ENCODE assay signal across 19 cellular contexts in the genomic region with DNA sequence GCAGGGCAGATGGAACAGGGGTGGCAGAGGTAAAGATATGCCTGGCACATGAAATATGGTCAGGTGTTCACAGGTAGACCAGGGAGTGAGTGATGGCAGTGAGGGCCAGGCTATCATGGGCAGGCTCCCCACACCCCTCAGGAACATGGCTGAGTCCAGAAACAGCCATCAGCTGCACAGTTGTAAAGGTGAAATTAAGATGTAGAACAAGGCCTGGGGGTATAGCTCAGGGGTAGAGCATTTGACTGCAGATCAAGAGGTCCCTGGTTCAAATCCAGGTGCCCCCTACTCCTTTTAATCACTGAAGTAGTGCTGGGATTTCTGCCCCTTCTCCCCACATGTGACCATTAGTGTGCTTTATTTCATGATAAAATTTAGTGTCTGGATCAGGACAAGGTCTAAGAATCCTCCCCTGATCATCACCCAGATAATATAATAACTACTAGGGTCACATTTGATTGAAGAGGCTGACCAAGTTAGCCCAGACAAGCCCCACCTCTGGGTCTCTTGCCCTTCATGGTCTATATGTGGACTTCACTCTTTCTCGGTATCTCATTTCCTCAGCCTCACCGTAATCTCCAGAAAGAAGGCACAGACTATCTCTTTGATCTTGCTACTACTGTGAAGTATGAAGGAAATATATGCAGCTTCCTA.
DNase-seq lines count a peak whose midpoint lies in the region; ATAC-seq and TF ChIP-seq lines count a peak whose summit lies in the region.
"Had no signal": no experiment of that assay in that cellular context is flagged by ENCODE, and none has a peak within 500 bp of the region (broad histone marks: within the 10 kb centered on the region; RNA-seq: fewer than 3 reads in every experiment).

No MANE protein-coding gene starts in this region.

- intact Hi-C loops in lower lobe of right lung (cut with DNase I) = no loop called here

- no peak overlapping the region for H3K27ac ChIP-seq in SK-N-SH (ENCODE audit: low read depth in 2 of 2, low read length in 1 of 2)
- H3K27ac ChIP-seq in GM23338 (ENCODE audit: low read depth) = no peak overlapping the region
- H3K27ac ChIP-seq in lower lobe of right lung = no peak overlapping the region
- H3K27ac ChIP-seq: esophagus muscularis mucosa, stomach had no signal

- peak overlapping the region; percentile 25; the same call in 2 of the 3 replicates for H3K4me3 Mint-ChIP-seq in GM23338
- H3K4me3 Mint-ChIP-seq: activated CD8-positive, alpha-beta memory T cell treated with anti-CD3 and anti-CD28 coated beads, Interleukin-2, amount 10 ng/mL, durations not matched to agents 7 days and 5 days; brain; CD4-positive, alpha-beta memory T cell; mesothelial cell of epicardium had no signal

- H3K9me3 ChIP-seq in SK-N-SH (no peaks in the 10 kb centered on the region), iPS-15b (ENCODE audit: control insufficient read depth, insufficient read depth, low read length) (no peaks in the 10 kb centered on the region), lower lobe of right lung (no peaks in the 10 kb centered on the region)
- H3K9me3 ChIP-seq: esophagus muscularis mucosa, MG63 had no signal

- H4K20me1 ChIP-seq in SK-N-SH (ENCODE audit: insufficient read depth) (no peaks in the 10 kb centered on the region), GM23338 (replicated peaks; ENCODE audit: insufficient read depth) (no peaks in the 10 kb centered on the region)

- H3F3A ChIP-seq in SK-N-SH (replicated peaks; ENCODE audit: insufficient read depth) (no peaks in the 10 kb centered on the region), GM23338 (replicated peaks; ENCODE audit: low read depth) (no peaks in the 10 kb centered on the region)

- H3K27ac Mint-ChIP-seq in GM23338 = no peak overlapping the region
- H3K27ac Mint-ChIP-seq: activated CD8-positive, alpha-beta memory T cell treated with anti-CD3 and anti-CD28 coated beads, Interleukin-2, amount 10 ng/mL, durations not matched to agents 7 days and 5 days; brain; mesothelial cell of epicardium had no signal

- no peaks in the 10 kb centered on the region for H3K4me1 Mint-ChIP-seq in GM23338
- H3K4me1 Mint-ChIP-seq: activated CD8-positive, alpha-beta memory T cell treated with anti-CD3 and anti-CD28 coated beads, Interleukin-2, amount 10 ng/mL, durations not matched to agents 7 days and 5 days; brain; CD4-positive, alpha-beta memory T cell; mesothelial cell of epicardium had no signal

- no peak for TF ChIP-seq RAD21 in SK-N-SH (IDR thresholded peaks at IDR 0.05; ENCODE audit: low read length)

- H3K79me2 ChIP-seq in SK-N-SH (ENCODE audit: insufficient read depth) (no peaks in the 10 kb centered on the region), GM23338 (replicated peaks; ENCODE audit: insufficient read depth) (no peaks in the 10 kb centered on the region)

- no peak overlapping the region for H2AFZ ChIP-seq in SK-N-SH (ENCODE audit: low read depth)
- no peak overlapping the region for H2AFZ ChIP-seq in GM23338

- WGBS in SK-N-SH (ENCODE audit: low lambda C conversion rate) = 16% methylated on average over 2 of the region's 2 CpGs

- H3K36me3 ChIP-seq in SK-N-SH (replicated peaks in 1 of 2; ENCODE audit: control insufficient read depth in 1 of 2, insufficient read depth in 2 of 2, low read length in 1 of 2) (no peaks in the 10 kb centered on the region), GM23338 (ENCODE audit: insufficient read depth) (no peaks in the 10 kb centered on the region), iPS-15b (ENCODE audit: control insufficient read depth, insufficient read depth, low read length) (no peaks in the 10 kb centered on the region), lower lobe of right lung (no peaks in the 10 kb centered on the region)
- H3K36me3 ChIP-seq: esophagus muscularis mucosa, MG63, stomach had no signal

- H3K9ac ChIP-seq in SK-N-SH (no peak overlapping the region), iPS-15b (ENCODE audit: low read depth, low read length) (no peak overlapping the region)

- no peak for TF ChIP-seq EP300 in SK-N-SH (IDR thresholded peaks at IDR 0.05; ENCODE audit: borderline replicate concordance in 1 of 2, low read depth in 1 of 2, low read length in 1 of 2)

- H3K27me3 Mint-ChIP-seq in GM23338 (ENCODE audit: insufficient read depth, low read depth, poor library complexity) = peaks cover 11% of the 10 kb centered on the region

- CTCF ChIA-PET in SK-N-SH (lab: Yijun Ruan, JAX) = interaction anchor here (1.2 kb wide), 1 partner anchor 22 kb away, joined by 4 read pairs; no protein-coding TSS in a partner anchor

- H3K36me3 Mint-ChIP-seq in GM23338 (ENCODE audit: low read depth) = peaks cover 5% of the 10 kb centered on the region; the same call in 2 of the 3 replicates
- H3K36me3 Mint-ChIP-seq: brain; CD4-positive, alpha-beta memory T cell; mesothelial cell of epicardium had no signal

- no peaks in the 10 kb centered on the region for H3K9me2 ChIP-seq in SK-N-SH
- H3K9me2 ChIP-seq in GM23338 (ENCODE audit: insufficient read depth) = 0 out of 2 replicates have a peak, but pooled peaks cover 3% of the 10 kb centered on the region

- no peak for TF ChIP-seq CTCF in SK-N-SH (IDR thresholded peaks at IDR 0.05)
- no peak for TF ChIP-seq CTCF in GM23338 (conservative IDR thresholded peaks at IDR 0.05; ENCODE audit: low read depth in 2 of 2)
- TF ChIP-seq CTCF in lower lobe of right lung (IDR thresholded peaks at IDR 0.05) = no peak

- H3K4me1 ChIP-seq in SK-N-SH (ENCODE audit: control insufficient read depth in 1 of 2, insufficient read depth in 2 of 2, low read depth in 1 of 2, low read length in 1 of 2) (no peaks in the 10 kb centered on the region), GM23338 (ENCODE audit: insufficient read depth) (no peaks in the 10 kb centered on the region), iPS-15b (ENCODE audit: control insufficient read depth, insufficient read depth, low read length) (no peaks in the 10 kb centered on the region), lower lobe of right lung (no peaks in the 10 kb centered on the region)
- H3K4me1 ChIP-seq: esophagus muscularis mucosa, stomach had no signal

- H3K9me3 Mint-ChIP-seq in GM23338 = peaks cover 30% of the 10 kb centered on the region

- H3K27me3 ChIP-seq in SK-N-SH (ENCODE audit: insufficient read depth) (peaks cover 8% of the 10 kb centered on the region; the same call in 1 of the 2 replicates), GM23338 (ENCODE audit: insufficient read depth) (no peaks in the 10 kb centered on the region), iPS-15b (ENCODE audit: control insufficient read depth, insufficient read depth, low read length) (no peaks in the 10 kb centered on the region), lower lobe of right lung (ENCODE audit: low read depth) (no peaks in the 10 kb centered on the region)
- H3K27me3 ChIP-seq: esophagus muscularis mucosa, MG63, stomach had no signal

- POLR2A ChIA-PET in SK-N-SH (lab: Yijun Ruan, JAX) = no interaction called here

- DNase-seq in SK-N-SH (no peak), GM23338 (ENCODE audit: low spot score) (no peak), SW480 (ENCODE audit: low spot score) (peak; percentile 5), SKM-1 treated with dmso at 0.1 percent for 144 hours (lab: John Stamatoyannopoulos, UW; ENCODE audit: unreplicated experiment) (no peak), lower lobe of right lung (no peak)
- DNase-seq: activated CD8-positive, alpha-beta memory T cell treated with anti-CD3 and anti-CD28 coated beads, Interleukin-2, amount 10 ng/mL, durations not matched to agents 7 days and 5 days; activated naive CD4-positive, alpha-beta T cell; CD4-positive, alpha-beta memory T cell; islet precursor cell; MG63; NCI-H2081; stimulated activated CD4-positive, alpha-beta T cell treated with anti-CD3 and anti-CD28 coated beads, Interleukin-12 subunit alpha, Interleukin-12 subunit beta, amount 100 ng/mL, for 4 hours; stomach had no signal

- ATAC-seq in SK-N-SH treated with all-trans-retinoic acid at 6 μM for 48 hours (peak; percentile 51), GM23338 (peak; percentile 63), lower lobe of right lung (no peak), HG02981 (IDR thresholded peaks at IDR 0.05; ENCODE audit: unreplicated experiment) (no peak)
- ATAC-seq: activated CD8-positive, alpha-beta memory T cell treated with anti-CD3 and anti-CD28 coated beads, Interleukin-2, amount 10 ng/mL, durations not matched to agents 7 days and 5 days had no signal

- H3K4me3 ChIP-seq in SK-N-SH (ENCODE audit: low read depth in 2 of 2, low read length in 1 of 2) (no peak overlapping the region), GM23338 (no peak overlapping the region), iPS-15b (ENCODE audit: low read depth, low read length) (peak overlapping the region; percentile 5), lower lobe of right lung (no peak overlapping the region)
- H3K4me3 ChIP-seq: esophagus muscularis mucosa, MG63, stomach had no signal

- no peak overlapping the region for H3K4me2 ChIP-seq in SK-N-SH
- H3K4me2 ChIP-seq in GM23338 = no peak overlapping the region

TF ChIP-seq in SK-N-SH treated with all-trans-retinoic acid at 6 μM for 48 hours, 23 proteins besides CTCF, POLR2A, EP300 and RAD21:
- TF ChIP-seq TCF4 (CRISPR knock-in tag; IDR thresholded peaks at IDR 0.05; ENCODE audit: borderline replicate concordance) = no peak

TF ChIP-seq in SK-N-SH, 30 proteins besides CTCF, POLR2A, EP300 and RAD21:
- TF ChIP-seq MXI1 (IDR thresholded peaks at IDR 0.05; ENCODE audit: low read depth, low read length) (no peak), RFX5 (IDR thresholded peaks at IDR 0.05; ENCODE audit: low read length) (no peak), RXRA (IDR thresholded peaks at IDR 0.05; ENCODE audit: borderline replicate concordance, low read depth) (no peak), GATA2 (CRISPR knock-in tag; IDR thresholded peaks at IDR 0.05) (no peak), SIN3A (IDR thresholded peaks at IDR 0.05; ENCODE audit: borderline replicate concordance, low read depth, low read length) (no peak)

TF ChIP-seq in GM23338, 12 proteins besides CTCF, POLR2A, EP300 and RAD21:
- TF ChIP-seq, protein P1, sequence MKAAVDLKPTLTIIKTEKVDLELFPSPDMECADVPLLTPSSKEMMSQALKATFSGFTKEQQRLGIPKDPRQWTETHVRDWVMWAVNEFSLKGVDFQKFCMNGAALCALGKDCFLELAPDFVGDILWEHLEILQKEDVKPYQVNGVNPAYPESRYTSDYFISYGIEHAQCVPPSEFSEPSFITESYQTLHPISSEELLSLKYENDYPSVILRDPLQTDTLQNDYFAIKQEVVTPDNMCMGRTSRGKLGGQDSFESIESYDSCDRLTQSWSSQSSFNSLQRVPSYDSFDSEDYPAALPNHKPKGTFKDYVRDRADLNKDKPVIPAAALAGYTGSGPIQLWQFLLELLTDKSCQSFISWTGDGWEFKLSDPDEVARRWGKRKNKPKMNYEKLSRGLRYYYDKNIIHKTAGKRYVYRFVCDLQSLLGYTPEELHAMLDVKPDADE (IDR thresholded peaks at IDR 0.05) = no peak
- no peak for TF ChIP-seq POLR2AphosphoS5 (IDR thresholded peaks at IDR 0.05; ENCODE audit: low read depth)
- no peak for TF ChIP-seq NANOG (IDR thresholded peaks at IDR 0.05; ENCODE audit: borderline replicate concordance)

Comparison
In these comparisons a context has a peak if more than half of its experiments do, and no peak if none do; other contexts are left out.
1. ATAC-seq: peak in SK-N-SH treated with all-trans-retinoic acid at 6 μM for 48 hours (single experiment) and GM23338 (single experiment); none in lower lobe of right lung (0 of 2) and HG02981 (single experiment).